33 cellular contexts compared by ENCODE assay signal in genomic region chr1:109120356-109120755, GRCh38.
"Had no signal": no experiment of that assay in that cellular context is flagged by ENCODE, and none has a peak within 500 bp of the region (broad histone marks: within the 10 kb centered on the region; RNA-seq: fewer than 3 reads in every experiment).

No MANE protein-coding gene starts in this region.

- H3K4me3 ChIP-seq: MG63 had no signal

- DNase-seq: Kasumi-1, MG63, MM.1S, MV-4-11, NCI-H1048, NCI-H1092, NCI-H1092 treated with DMSO at 0.1 percent for 48 hours, NCI-H1105, NCI-H1105 treated with DMSO at 0.1 percent for 48 hours, NCI-H1417, NCI-H1417 treated with DMSO at 0.1 percent for 48 hours, NCI-H1436, NCI-H1436 treated with DMSO at 0.1 percent for 48 hours, NCI-H146, NCI-H1694, NCI-H1694 treated with DMSO at 0.1 percent for 48 hours, NCI-H187, NCI-H187 treated with DMSO at 0.1 percent for 48 hours, NCI-H1930, NCI-H2029, NCI-H2029 treated with DMSO at 0.1 percent for 48 hours, NCI-H2081, NCI-H2081 treated with DMSO at 0.1 percent for 48 hours, NCI-H2107, NCI-H2171, NCI-H2171 treated with DMSO at 0.1 percent for 48 hours, NCI-H2227 treated with DMSO at 0.1 percent for 48 hours, NCI-H226, NCI-H345, NCI-H446, NCI-H446 treated with DMSO at 0.1 percent for 48 hours, NCI-H510A had no signal

- H3K27ac ChIP-seq: KMS-11 had no signal

- H3K36me3 ChIP-seq: MG63 had no signal

- H3K4me2 ChIP-seq: KMS-11 had no signal

- H3K9me3 ChIP-seq: MG63 had no signal

- H3K9ac ChIP-seq: KMS-11 had no signal
